In the genomic region with DNA sequence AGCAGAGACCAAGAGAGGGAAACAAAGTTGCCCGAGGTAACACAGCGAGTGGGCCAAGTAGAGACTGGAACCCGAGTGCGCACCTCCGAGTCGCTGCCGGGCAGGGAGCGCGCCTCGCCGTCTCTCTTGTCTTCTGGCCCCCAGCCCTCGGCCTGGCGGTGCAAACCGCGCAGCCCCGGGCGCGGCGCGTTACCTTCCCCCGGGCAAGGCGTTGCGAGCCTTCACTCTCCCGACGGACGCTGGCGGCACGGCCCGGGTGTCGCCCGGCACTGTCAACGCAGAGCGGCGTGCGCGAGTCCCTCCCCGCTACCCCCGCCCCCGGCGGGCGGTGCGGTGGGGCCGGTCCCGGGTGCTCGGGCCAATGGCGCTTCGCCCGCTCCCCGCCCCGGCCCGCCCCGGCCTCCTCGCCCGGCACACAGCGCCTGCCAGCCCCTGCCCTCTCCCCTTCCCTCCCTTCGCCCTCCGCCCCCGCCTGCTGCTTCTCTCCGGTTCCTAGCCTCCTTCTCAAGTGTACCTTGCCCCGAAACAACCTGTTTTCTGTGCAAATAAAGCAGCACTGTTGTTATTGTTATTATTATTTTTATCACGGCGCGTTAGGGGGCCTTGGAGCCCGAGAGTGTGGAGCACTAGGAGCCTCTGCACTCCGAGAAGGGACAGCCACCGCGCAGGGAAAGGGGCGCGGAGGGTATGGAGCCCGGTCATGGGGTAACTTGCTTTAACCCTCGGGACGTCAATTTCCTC, we compare ENCODE assay signal across 8 cellular contexts. TPM values are rescaled to one million over a fixed set of nuclear protein-coding genes. Genes with fewer than 3 reads are reported as not detected.
DNase-seq lines count a peak whose midpoint lies in the region; ATAC-seq and TF ChIP-seq lines count a peak whose summit lies in the region.

A gene with protein sequence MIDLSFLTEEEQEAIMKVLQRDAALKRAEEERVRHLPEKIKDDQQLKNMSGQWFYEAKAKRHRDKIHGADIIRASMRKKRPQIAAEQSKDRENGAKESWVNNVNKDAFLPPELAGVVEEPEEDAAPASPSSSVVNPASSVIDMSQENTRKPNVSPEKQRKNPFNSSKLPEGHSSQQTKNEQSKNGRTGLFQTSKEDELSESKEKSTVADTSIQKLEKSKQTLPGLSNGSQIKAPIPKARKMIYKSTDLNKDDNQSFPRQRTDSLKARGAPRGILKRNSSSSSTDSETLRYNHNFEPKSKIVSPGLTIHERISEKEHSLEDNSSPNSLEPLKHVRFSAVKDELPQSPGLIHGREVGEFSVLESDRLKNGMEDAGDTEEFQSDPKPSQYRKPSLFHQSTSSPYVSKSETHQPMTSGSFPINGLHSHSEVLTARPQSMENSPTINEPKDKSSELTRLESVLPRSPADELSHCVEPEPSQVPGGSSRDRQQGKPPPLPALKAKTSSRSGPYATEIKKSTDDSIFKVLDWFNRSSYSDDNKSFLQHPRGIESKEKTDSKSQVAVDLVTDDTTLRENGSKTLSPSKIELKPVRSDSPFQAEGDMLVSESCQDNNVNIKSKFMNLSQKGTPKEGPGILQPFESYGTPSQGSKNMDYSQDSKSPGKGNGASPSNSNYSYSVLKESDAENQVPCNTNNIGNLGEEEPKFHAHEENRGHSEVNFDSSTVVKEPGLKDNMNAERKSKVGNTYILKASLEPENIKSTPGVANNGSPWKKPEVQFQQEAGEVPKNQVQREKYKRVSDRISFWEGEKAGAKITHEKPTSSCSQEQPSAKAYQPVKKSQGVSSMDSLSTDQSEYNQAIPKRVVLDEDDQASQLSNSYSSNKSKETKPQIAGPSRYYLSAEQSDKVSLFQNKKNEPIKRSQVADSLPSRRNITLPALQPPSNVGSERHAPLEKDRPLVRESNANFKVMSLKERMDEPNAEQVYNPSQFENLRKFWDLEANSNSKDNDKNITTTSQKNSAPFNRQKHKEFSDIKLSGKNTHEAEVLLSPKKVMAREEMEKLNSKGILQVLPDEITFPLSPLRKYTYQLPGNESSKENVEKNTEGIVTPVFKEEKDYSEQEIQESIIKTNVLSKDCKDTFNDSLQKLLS (N-terminal part only) (minus strand): TSS at position 271 of the 741 bp plus-strand sequence. CDS start 53,416 bp downstream, outside the sequence.

- H3K9ac ChIP-seq in HUES64 (ENCODE audit: low read depth, low read length) (peak within 1 kb of the TSS; percentile 25; the same call in 1 of the 2 replicates), parathyroid adenoma (no peak within 1 kb of the TSS)

- H3K9me3 ChIP-seq in HUES64 (ENCODE audit: insufficient read depth, low read depth, low read length) (no peaks in the 10 kb centered on the region), heart left ventricle (no peaks in the 10 kb centered on the region), parathyroid adenoma (ENCODE audit: control insufficient read depth, low read length) (no peaks in the 10 kb centered on the region), tibial artery (no peaks in the 10 kb centered on the region)

- intact Hi-C loops in heart left ventricle (cut with DNase I) (loop anchor here in 2 of 10 donors (5.0 to 10.0 kb wide), 3 partner anchors 119 to 441 kb away; no protein-coding TSS in a partner anchor), tibial artery (cut with DNase I; ENCODE audit: low total_unique reads) (loop anchor here (5.0 kb wide), 1 partner anchor 119 kb away; no protein-coding TSS in a partner anchor)

- H3K4me2 ChIP-seq in parathyroid adenoma (ENCODE audit: low read length) = peak within 1 kb of the TSS; percentile 81

- H3K4me1 ChIP-seq in HUES64 (ENCODE audit: insufficient read depth, low read length) = peaks cover 11% of the 10 kb centered on the region
- peaks cover 0 to 20% (median 8%) of the 10 kb centered on the region in 12 donors for H3K4me1 ChIP-seq in heart left ventricle
- H3K4me1 ChIP-seq in parathyroid adenoma = no peaks in the 10 kb centered on the region
- H3K4me1 ChIP-seq in tibial artery = peaks cover 0 to 34% (median 20%) of the 10 kb centered on the region in 4 donors

- H3K36me3 ChIP-seq in HUES64 (ENCODE audit: insufficient read depth, low read length) (no peaks in the 10 kb centered on the region), heart left ventricle (no peaks in the 10 kb centered on the region), parathyroid adenoma (ENCODE audit: control insufficient read depth, insufficient read depth, low read length) (no peaks in the 10 kb centered on the region), tibial artery (no peaks in the 10 kb centered on the region)

- H2AFZ ChIP-seq in parathyroid adenoma = peak within 1 kb of the TSS; percentile 87

- DNase-seq in DMS53 treated with DMSO at 0.1 percent for 48 hours (lab: John Stamatoyannopoulos, UW; ENCODE audit: unreplicated experiment) = peak; percentile 85
- DNase-seq in SKM-1 treated with dmso at 0.1 percent for 144 hours (lab: John Stamatoyannopoulos, UW; ENCODE audit: unreplicated experiment) = peak; percentile 46
- DNase-seq in activated naive CD8-positive, alpha-beta T cell treated with anti-CD3 and anti-CD28 coated beads, Interleukin-2, amount 10 ng/mL, durations not matched to agents 7 days and 5 days = peak; percentile 84
- peak; percentile 74 to 90 (median 81) for DNase-seq in heart left ventricle
- peak; percentile 58 to 85 for DNase-seq in tibial artery

- H3K36me3 Mint-ChIP-seq in activated naive CD8-positive, alpha-beta T cell treated with anti-CD3 and anti-CD28 coated beads, Interleukin-2, amount 10 ng/mL, durations not matched to agents 7 days and 5 days = peaks cover 2% of the 10 kb centered on the region

- peak within 1 kb of the TSS; percentile 68 for H3K27ac Mint-ChIP-seq in activated naive CD8-positive, alpha-beta T cell treated with anti-CD3 and anti-CD28 coated beads, Interleukin-2, amount 10 ng/mL, durations not matched to agents 7 days and 5 days

- no peaks in the 10 kb centered on the region for H3K79me2 ChIP-seq in parathyroid adenoma

- POLR2A ChIA-PET in activated naive CD8-positive, alpha-beta T cell treated with anti-CD3 and anti-CD28 coated beads, Interleukin-2, amount 10 ng/mL, durations not matched to agents 7 days and 5 days (lab: Charles Lee) = interaction anchor here (0.9 to 2.0 kb wide), 6 partner anchors 13 to 147 kb away, joined by 3 to 7 read pairs (median 4); no protein-coding TSS in a partner anchor

- peak in 1 of 2 donors; percentile 87 for TF ChIP-seq POLR2A in heart left ventricle (IDR thresholded peaks at IDR 0.05)

- TF ChIP-seq CTCF in heart left ventricle (IDR thresholded peaks at IDR 0.05) = peak in 4 of 12 donors; percentile 11 to 38 (median 22)
- no peak for TF ChIP-seq CTCF in parathyroid adenoma (IDR thresholded peaks at IDR 0.05)
- no peak for TF ChIP-seq CTCF in tibial artery (IDR thresholded peaks at IDR 0.05)

- peaks cover 24% of the 10 kb centered on the region for H3K4me1 Mint-ChIP-seq in activated naive CD8-positive, alpha-beta T cell treated with anti-CD3 and anti-CD28 coated beads, Interleukin-2, amount 10 ng/mL, durations not matched to agents 7 days and 5 days

- ATAC-seq in GM21447 (IDR thresholded peaks at IDR 0.05; ENCODE audit: unreplicated experiment) (peak; percentile 60), heart left ventricle (peak; percentile 91 to 99 (median 98))
- peak; percentile 95 for ATAC-seq in activated naive CD8-positive, alpha-beta T cell treated with anti-CD3 and anti-CD28 coated beads, Interleukin-2, amount 10 ng/mL, durations not matched to agents 7 days and 5 days (ENCODE audit: low read depth)

- no peak within 1 kb of the TSS for H3K27ac ChIP-seq in HUES64 (ENCODE audit: low read depth, low read length)
- H3K27ac ChIP-seq in heart left ventricle = peak within 1 kb of the TSS in 6 of 12 donors; percentile 13 to 49 (median 34)
- no peak within 1 kb of the TSS for H3K27ac ChIP-seq in parathyroid adenoma
- peak within 1 kb of the TSS; percentile 74 to 79 for H3K27ac ChIP-seq in tibial artery

- under 1% methylated on average over 72 of the region's 72 CpGs for WGBS in HUES64
- 1 to 3% (median 1%) methylated on average over 38 to 72 of the region's 72 CpGs for WGBS in heart left ventricle, 4 donors

- no peaks in the 10 kb centered on the region for H3K9me3 Mint-ChIP-seq in activated naive CD8-positive, alpha-beta T cell treated with anti-CD3 and anti-CD28 coated beads, Interleukin-2, amount 10 ng/mL, durations not matched to agents 7 days and 5 days

- H3K27me3 Mint-ChIP-seq in activated naive CD8-positive, alpha-beta T cell treated with anti-CD3 and anti-CD28 coated beads, Interleukin-2, amount 10 ng/mL, durations not matched to agents 7 days and 5 days = peaks cover 20% of the 10 kb centered on the region

- peak within 1 kb of the TSS; percentile 88 for H3K4me3 Mint-ChIP-seq in activated naive CD8-positive, alpha-beta T cell treated with anti-CD3 and anti-CD28 coated beads, Interleukin-2, amount 10 ng/mL, durations not matched to agents 7 days and 5 days

- peaks cover 42% of the 10 kb centered on the region for H3K27me3 ChIP-seq in HUES64 (ENCODE audit: insufficient read depth, low read length)
- H3K27me3 ChIP-seq in heart left ventricle = peaks cover 0 to 4% (median 0%) of the 10 kb centered on the region in 9 donors
- H3K27me3 ChIP-seq in parathyroid adenoma (ENCODE audit: control insufficient read depth, insufficient read depth, low read length) = no peaks in the 10 kb centered on the region
- no peaks in the 10 kb centered on the region for H3K27me3 ChIP-seq in tibial artery

- H3K4me3 ChIP-seq in HUES64 (ENCODE audit: low read length) (peak within 1 kb of the TSS; percentile 81), heart left ventricle (peak within 1 kb of the TSS; percentile 22 to 87 (median 66)), parathyroid adenoma (ENCODE audit: low read depth, low read length) (peak within 1 kb of the TSS; percentile 52), tibial artery (peak within 1 kb of the TSS; percentile 67 to 72)

RNA-seq across cellular contexts. Expression of the gene that starts here (rescaled TPM):
- polyA plus RNA-seq in HUES64 (2013, experiment 1 of 2) = 5.4 TPM
- 7.9 TPM for polyA plus RNA-seq in HUES64 (2013, experiment 2 of 2)
- total RNA-seq in activated naive CD8-positive, alpha-beta T cell treated with anti-CD3 and anti-CD28 coated beads, Interleukin-2, amount 10 ng/mL, durations not matched to agents 7 days and 5 days = 10 to 100 TPM; 28.7 to 39.3 TPM
- 1 to 10 TPM; 2.2 to 9.5 (median 6.3) TPM for total RNA-seq in heart left ventricle
- 1 to 10 TPM; 2.2 to 3.0 TPM for polyA plus RNA-seq in heart left ventricle

Comparison
In these comparisons a context has a peak if more than half of its experiments do, and no peak if none do; other contexts are left out.
1. H3K27ac ChIP-seq: peak in tibial artery (2 of 2); none in HUES64 (single experiment) and parathyroid adenoma (single experiment).
2. Peak in every context shown above with its lines, with median percentiles within 50 percentile points of each other: DNase-seq, ATAC-seq and H3K4me3 ChIP-seq.